ENCODE assay signal across 16 cellular contexts in the genomic region with DNA sequence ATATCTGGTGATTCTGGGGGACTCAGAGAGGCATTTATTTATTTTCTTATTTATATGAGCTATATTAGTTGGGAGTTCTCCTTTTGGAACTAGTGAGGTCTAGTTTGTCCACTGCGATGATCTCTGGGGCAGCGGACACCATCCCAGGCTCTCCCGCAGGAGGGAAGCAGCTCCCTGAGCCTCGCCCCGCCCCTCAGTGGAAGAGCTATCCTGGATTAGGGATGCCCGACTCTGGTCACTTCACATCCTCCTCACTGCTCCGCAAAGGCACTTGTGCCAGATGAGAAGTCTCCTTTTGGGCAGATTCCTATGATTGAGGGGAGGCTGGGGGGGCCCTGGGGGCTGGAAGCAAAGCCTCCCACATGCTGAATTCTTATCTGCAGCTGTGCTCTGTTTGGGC. TPM values are rescaled to one million over a fixed set of nuclear protein-coding genes. Genes with fewer than 3 reads are reported as not detected.
A peak's percentile ranks its signal among the peaks of the same experiment; 100 is the strongest.
DNase-seq lines count a peak whose midpoint lies in the region; ATAC-seq and TF ChIP-seq lines count a peak whose summit lies in the region.
"Had no signal": no experiment of that assay in that cellular context is flagged by ENCODE, and none has a peak within 500 bp of the region (broad histone marks: within the 10 kb centered on the region; RNA-seq: fewer than 3 reads in every experiment).

No MANE protein-coding gene starts in this region.

- peaks cover 5% of the 10 kb centered on the region for H3K9me2 ChIP-seq in GM23338 (ENCODE audit: insufficient read depth)

- ATAC-seq in GM23338 (peak; percentile 72), RWPE2 (ENCODE audit: low read depth) (no peak)
- ATAC-seq: A549 had no signal

- H2AFZ ChIP-seq in GM23338 (0 out of 2 replicates have a peak overlapping the region, but pooled peaks have one; percentile 47), neuron (ENCODE audit: low read depth, low read length) (peak overlapping the region; percentile 47)

- peaks cover 2% of the 10 kb centered on the region; the same call in 1 of the 3 replicates for H3K4me1 Mint-ChIP-seq in GM23338
- no peaks in the 10 kb centered on the region for H3K4me1 Mint-ChIP-seq in type B pancreatic cell (ENCODE audit: unreplicated experiment)
- H3K4me1 Mint-ChIP-seq: CD4-positive, alpha-beta memory T cell had no signal

- H3K9me3 Mint-ChIP-seq in GM23338 (no peaks in the 10 kb centered on the region), type B pancreatic cell (no peaks in the 10 kb centered on the region)
- H3K9me3 Mint-ChIP-seq: HFFc6 had no signal

- DNase-seq in GM23338 (ENCODE audit: low spot score): no peak
- DNase-seq in RWPE2 (ENCODE audit: low spot score): peak; percentile 37
- peak; percentile 61 for DNase-seq in coronary artery (ENCODE audit: low spot score)
- DNase-seq in substantia nigra (lab: John Stamatoyannopoulos, UW): no peak
- DNase-seq in type B pancreatic cell (ENCODE audit: extremely low spot score, unreplicated experiment): no peak
- no peak for DNase-seq in RWPE1 (ENCODE audit: low spot score)
- DNase-seq: BE2C; CD4-positive, alpha-beta memory T cell; DMS79; HCEC 1CT; HFFc6 had no signal

- H3K9me3 ChIP-seq in RWPE2 (ENCODE audit: severe bottlenecking) (no peaks in the 10 kb centered on the region), neuron (ENCODE audit: low read length) (no peaks in the 10 kb centered on the region)
- H3K9me3 ChIP-seq: A549, BE2C had no signal

- no peak overlapping the region for H3K4me2 ChIP-seq in GM23338
- H3K4me2 ChIP-seq: A549 had no signal

- no peaks in the 10 kb centered on the region for H3K36me3 Mint-ChIP-seq in GM23338 (ENCODE audit: low read depth)
- H3K36me3 Mint-ChIP-seq in type B pancreatic cell: no peaks in the 10 kb centered on the region
- H3K36me3 Mint-ChIP-seq: CD4-positive, alpha-beta memory T cell had no signal

- H4K20me1 ChIP-seq in GM23338 (replicated peaks; ENCODE audit: insufficient read depth): no peaks in the 10 kb centered on the region

- no peaks in the 10 kb centered on the region for H3K79me2 ChIP-seq in GM23338 (replicated peaks; ENCODE audit: insufficient read depth)

- TF ChIP-seq CTCF in GM23338 (conservative IDR thresholded peaks at IDR 0.05; ENCODE audit: low read depth in 2 of 2): no peak
- TF ChIP-seq CTCF in RWPE2 (IDR thresholded peaks at IDR 0.05; ENCODE audit: poor library complexity, severe bottlenecking): no peak
- no peak for TF ChIP-seq CTCF in coronary artery (IDR thresholded peaks at IDR 0.05)
- TF ChIP-seq CTCF in type B pancreatic cell (conservative IDR thresholded peaks at IDR 0.05): no peak
- no peak for TF ChIP-seq CTCF in RWPE1 (conservative IDR thresholded peaks at IDR 0.05; ENCODE audit: low read depth)

- H3K27me3 Mint-ChIP-seq in GM23338 (ENCODE audit: insufficient read depth, low read depth, poor library complexity) (peaks cover under 1% of the 10 kb centered on the region), type B pancreatic cell (peaks cover 38% of the 10 kb centered on the region)

- H3K4me1 ChIP-seq in GM23338 (ENCODE audit: insufficient read depth): no peaks in the 10 kb centered on the region; the same call in 1 of the 2 replicates
- no peaks in the 10 kb centered on the region for H3K4me1 ChIP-seq in RWPE2 (ENCODE audit: insufficient read depth, poor library complexity, severe bottlenecking)
- peaks cover 8% of the 10 kb centered on the region for H3K4me1 ChIP-seq in neuron (ENCODE audit: insufficient read depth, low read length)
- H3K4me1 ChIP-seq: A549, BE2C had no signal

- no peak overlapping the region for H3K27ac ChIP-seq in GM23338 (ENCODE audit: low read depth)
- no peak overlapping the region for H3K27ac ChIP-seq in RWPE2 (ENCODE audit: poor library complexity, severe bottlenecking)
- no peak overlapping the region for H3K27ac ChIP-seq in coronary artery
- H3K27ac ChIP-seq in substantia nigra (ENCODE audit: low read depth, low read length, poor library complexity, severe bottlenecking): no peak overlapping the region
- H3K27ac ChIP-seq in RWPE1: no peak overlapping the region
- H3K27ac ChIP-seq: A549, C4-2B had no signal

- no peaks in the 10 kb centered on the region for H3K27me3 ChIP-seq in GM23338 (ENCODE audit: insufficient read depth)
- H3K27me3 ChIP-seq in RWPE2 (ENCODE audit: insufficient read depth, poor library complexity, severe bottlenecking): peaks cover 2% of the 10 kb centered on the region
- H3K27me3 ChIP-seq in neuron (ENCODE audit: insufficient read depth, low read length): peaks cover 11% of the 10 kb centered on the region

- H3K4me3 Mint-ChIP-seq in GM23338 (no peak overlapping the region), type B pancreatic cell (no peak overlapping the region)
- H3K4me3 Mint-ChIP-seq: CD4-positive, alpha-beta memory T cell; HFFc6 had no signal

- H3K4me3 ChIP-seq in GM23338: no peak overlapping the region
- H3K4me3 ChIP-seq in RWPE2 (ENCODE audit: severe bottlenecking): no peak overlapping the region
- H3K4me3 ChIP-seq in coronary artery: no peak overlapping the region
- H3K4me3 ChIP-seq in neuron (ENCODE audit: low read length): no peak overlapping the region
- H3K4me3 ChIP-seq: A549 had no signal

- CTCF ChIA-PET in RWPE1 (lab: Yijun Ruan, JAX): no interaction called here

- no peaks in the 10 kb centered on the region for H3F3A ChIP-seq in GM23338 (replicated peaks; ENCODE audit: low read depth)

- POLR2A ChIA-PET in RWPE1 (lab: Yijun Ruan, JAX; ENCODE audit: low non-redundant PET): no interaction called here

- H3K27ac Mint-ChIP-seq in GM23338 (no peak overlapping the region), type B pancreatic cell (no peak overlapping the region)
- H3K27ac Mint-ChIP-seq: HFFc6 had no signal

- H3K36me3 ChIP-seq in GM23338 (ENCODE audit: insufficient read depth) (no peaks in the 10 kb centered on the region), RWPE2 (ENCODE audit: low read depth) (no peaks in the 10 kb centered on the region), neuron (ENCODE audit: insufficient read depth, low read length) (no peaks in the 10 kb centered on the region)
- H3K36me3 ChIP-seq: BE2C had no signal

TF ChIP-seq in GM23338, 12 proteins besides CTCF, POLR2A, EP300 and RAD21:
- TF ChIP-seq NANOG (IDR thresholded peaks at IDR 0.05; ENCODE audit: borderline replicate concordance) (no peak), ZNF114 (CRISPR knock-in tag; IDR thresholded peaks at IDR 0.05) (no peak), CREB1 (CRISPR knock-in tag; IDR thresholded peaks at IDR 0.05; ENCODE audit: low read depth) (no peak), STAT1 (IDR thresholded peaks at IDR 0.05; ENCODE audit: unreplicated experiment) (no peak), ZNF331 (CRISPR knock-in tag; IDR thresholded peaks at IDR 0.05; ENCODE audit: low read depth) (no peak)
- TF ChIP-seq, protein P1, sequence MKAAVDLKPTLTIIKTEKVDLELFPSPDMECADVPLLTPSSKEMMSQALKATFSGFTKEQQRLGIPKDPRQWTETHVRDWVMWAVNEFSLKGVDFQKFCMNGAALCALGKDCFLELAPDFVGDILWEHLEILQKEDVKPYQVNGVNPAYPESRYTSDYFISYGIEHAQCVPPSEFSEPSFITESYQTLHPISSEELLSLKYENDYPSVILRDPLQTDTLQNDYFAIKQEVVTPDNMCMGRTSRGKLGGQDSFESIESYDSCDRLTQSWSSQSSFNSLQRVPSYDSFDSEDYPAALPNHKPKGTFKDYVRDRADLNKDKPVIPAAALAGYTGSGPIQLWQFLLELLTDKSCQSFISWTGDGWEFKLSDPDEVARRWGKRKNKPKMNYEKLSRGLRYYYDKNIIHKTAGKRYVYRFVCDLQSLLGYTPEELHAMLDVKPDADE (IDR thresholded peaks at IDR 0.05): no peak

RNA-seq across cellular contexts. Expression of a gene that starts 3.6 kb away (rescaled TPM):
- 0.03 and 0.08 TPM in 2 replicates for total RNA-seq in GM23338 (2014; rRNA removed; shearing (Covaris generic))
- polyA plus RNA-seq in GM23338 (2016; fragmentation: Nextera tagmentation; extraction: Ambion mirVana): not detected in 2 replicates
- total RNA-seq in type B pancreatic cell (ENCODE audit: low replicate concordance): not detected in 2 replicates
- total RNA-seq: CD4-positive, alpha-beta memory T cell; H1; HFFc6 had no signal
- polyA plus RNA-seq: A549; AG04450; CD4-positive, alpha-beta memory T cell had no signal

Comparison
In these comparisons a context has a peak if more than half of its experiments do, and no peak if none do; other contexts are left out.
1. DNase-seq: peak in RWPE2 (single experiment) and coronary artery (single experiment); none in GM23338 (single experiment), substantia nigra (0 of 49), type B pancreatic cell (single experiment) and RWPE1 (single experiment).